8 cellular contexts compared by ENCODE assay signal in the genomic region with DNA sequence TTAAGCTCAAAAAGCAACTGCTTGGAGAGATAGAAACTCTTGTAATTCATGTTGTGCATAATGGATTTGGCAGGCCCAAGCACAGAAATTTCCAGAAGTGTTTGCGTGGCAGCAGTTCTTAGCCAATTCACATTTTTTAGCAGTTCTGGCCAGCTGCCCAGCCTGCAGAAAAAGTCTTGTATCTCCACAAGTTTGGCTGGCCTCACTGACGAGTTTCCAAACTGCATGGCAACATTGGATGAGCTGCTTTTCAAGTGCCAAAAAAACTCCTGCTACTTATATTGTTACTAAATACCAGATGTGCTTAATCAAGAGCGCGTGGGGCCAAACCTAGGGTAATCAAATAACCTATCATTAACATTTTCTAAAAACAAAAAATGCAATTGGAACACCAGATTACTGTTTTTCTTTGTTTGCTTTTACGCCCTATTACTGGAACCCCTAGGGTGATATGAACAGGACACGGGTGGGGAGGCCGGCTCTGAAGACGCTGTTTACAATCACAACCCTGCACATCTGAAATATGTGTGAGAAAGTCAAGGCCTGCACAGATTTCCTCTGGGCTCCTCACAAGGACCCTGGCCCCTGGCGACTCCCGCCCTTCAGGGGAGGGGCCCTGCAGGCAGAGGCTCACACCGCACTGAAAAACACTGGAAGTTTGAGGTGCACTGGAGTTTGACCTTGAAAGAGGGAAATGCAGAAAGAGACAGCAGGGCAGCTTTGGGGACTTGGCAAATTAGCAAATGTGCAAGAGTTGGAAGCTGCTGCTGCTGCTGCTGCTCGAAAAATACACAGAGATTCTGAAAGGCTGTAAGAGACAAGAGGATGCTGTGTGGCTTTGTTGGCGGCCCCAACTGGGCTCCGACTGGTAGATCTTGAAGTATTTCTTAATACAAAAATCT. TPM values are rescaled to one million over a fixed set of nuclear protein-coding genes. Genes with fewer than 3 reads are reported as not detected.
A peak's percentile ranks its signal among the peaks of the same experiment; 100 is the strongest.
DNase-seq lines count a peak whose midpoint lies in the region; ATAC-seq lines count a peak whose summit lies in the region.

No MANE protein-coding gene starts in this region.

- intact Hi-C loops in right cardiac atrium (cut with DNase I), result loop anchor here in 3 of 4 donors (5.0 to 10.0 kb wide), 5 partner anchors 51 to 461 kb away; no protein-coding TSS in a partner anchor

- 20% methylated on average over 14 of the region's 14 CpGs for WGBS in right cardiac atrium

- no peaks in the 10 kb centered on the region for H3K27me3 ChIP-seq in right cardiac atrium (ENCODE audit: control insufficient read depth, insufficient read depth)

- peak overlapping the region; percentile 100 for H3K27ac ChIP-seq in right cardiac atrium (ENCODE audit: low read length)

- ATAC-seq in right cardiac atrium (peak; percentile 28 to 34), HG03025 (IDR thresholded peaks at IDR 0.05; ENCODE audit: low FRiP score, unreplicated experiment) (no peak)

- H3K4me1 ChIP-seq in right cardiac atrium (ENCODE audit: control insufficient read depth, insufficient read depth, low read length), result peaks cover 50% of the 10 kb centered on the region

- H3K4me3 ChIP-seq in right cardiac atrium (ENCODE audit: low read length) (no peak overlapping the region), skeletal muscle cell (ENCODE audit: low read depth, low read length) (no peak overlapping the region)

- DNase-seq in HCEC 1CT (peak; percentile 89), amniotic stem cell (lab: John Stamatoyannopoulos, UW) (peak; percentile 85), right cardiac atrium (peak; percentile 96 to 98 (median 96)), skeletal muscle cell (ENCODE audit: low read depth) (peak; percentile 99), glomerular visceral epithelial cell (ENCODE audit: extremely low spot score) (no peak)
- DNase-seq in activated CD4-positive, CD25-positive, alpha-beta regulatory T cell (lab: John Stamatoyannopoulos, UW), result no peak
- DNase-seq in activated CD4-positive, alpha-beta T cell treated with anti-CD3 and anti-CD28 coated beads for 1 hour, result no peak

- no peaks in the 10 kb centered on the region for H3K9me3 ChIP-seq in right cardiac atrium (ENCODE audit: control insufficient read depth, low read length)

RNA-seq across cellular contexts. Expression of gene TARBP1, which starts 55.2 kb away (rescaled TPM):
- 10 to 100 TPM; 10.7 to 12.0 (median 11.4) TPM for total RNA-seq in right cardiac atrium
- 10.8 TPM for polyA plus RNA-seq in right cardiac atrium

Comparison
In these comparisons a context has a peak if more than half of its experiments do, and no peak if none do; other contexts are left out.
1. DNase-seq: peak in HCEC 1CT (single experiment), amniotic stem cell (single experiment), right cardiac atrium (3 of 3) and skeletal muscle cell (single experiment); none in glomerular visceral epithelial cell (single experiment), activated CD4-positive, CD25-positive, alpha-beta regulatory T cell (0 of 4) and activated CD4-positive, alpha-beta T cell treated with anti-CD3 and anti-CD28 coated beads for 1 hour (single experiment).